Comparison of ENCODE assay signal across 18 cellular contexts in the genomic region with DNA sequence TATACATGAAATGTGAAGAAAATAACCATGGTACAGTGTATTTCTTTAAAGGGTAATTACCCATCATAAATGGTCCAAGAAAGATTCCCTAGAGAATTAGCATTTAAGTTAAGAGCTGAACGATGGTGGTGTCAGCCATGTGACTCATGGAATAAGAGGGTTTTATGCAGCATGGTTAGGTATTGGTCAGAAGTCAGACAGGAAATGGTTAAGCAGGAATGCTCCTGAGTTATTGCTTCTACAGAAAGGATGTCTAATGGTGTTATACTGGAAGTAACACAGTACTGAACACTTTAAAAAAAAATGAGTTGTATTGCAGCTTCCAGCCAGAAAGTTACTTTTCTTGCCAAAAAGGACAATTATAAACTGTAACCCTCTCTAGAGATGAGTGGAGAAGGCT.
DNase-seq lines count a peak whose midpoint lies in the region; ATAC-seq and TF ChIP-seq lines count a peak whose summit lies in the region.
"Had no signal": no experiment of that assay in that cellular context is flagged by ENCODE, and none has a peak within 500 bp of the region (broad histone marks: within the 10 kb centered on the region; RNA-seq: fewer than 3 reads in every experiment).

No MANE protein-coding gene starts in this region.

- H2BK120ac ChIP-seq in IMR-90 (ENCODE audit: low read depth, low read length), result no peak overlapping the region

- H4K91ac ChIP-seq in IMR-90 (ENCODE audit: insufficient read depth, low read depth, low read length), result no peak overlapping the region

- H3K4me3 ChIP-seq in IMR-90 (ENCODE audit: insufficient read depth, low read depth, low read length) (no peak overlapping the region), brain microvascular endothelial cell (ENCODE audit: low read depth, low read length) (no peak overlapping the region), thyroid gland (replicated peaks in 1 of 3) (no peak overlapping the region)
- H3K4me3 ChIP-seq: heart left ventricle, left lung had no signal

- in situ Hi-C loops in IMR-90 (cut with MboI; ENCODE audit: low sequenced_read_pairs) (no loop called here), brain microvascular endothelial cell (cut with HindIII; ENCODE audit: low pct_ligation_motif_present, low sequenced_read_pairs) (no loop called here)

- no peak overlapping the region for H3K23ac ChIP-seq in IMR-90 (ENCODE audit: low read depth, low read length)

- H3K9me3 ChIP-seq in IMR-90 (ENCODE audit: control insufficient read depth, insufficient read depth, low read length) (no peaks in the 10 kb centered on the region), thyroid gland (no peaks in the 10 kb centered on the region)
- H3K9me3 ChIP-seq: heart left ventricle, left lung had no signal

- H3K27ac ChIP-seq in IMR-90 (ENCODE audit: insufficient read depth, low read length) (no peak overlapping the region), brain microvascular endothelial cell (no peak overlapping the region), thyroid gland (no peak overlapping the region)
- H3K27ac ChIP-seq: heart left ventricle, left lung had no signal

- TF ChIP-seq CTCF in IMR-90 (conservative IDR thresholded peaks at IDR 0.05; ENCODE audit: low read depth, low read length) (no peak), brain microvascular endothelial cell (IDR thresholded peaks at IDR 0.05; ENCODE audit: low read depth, low read length, missing control alignments) (no peak), thyroid gland (IDR thresholded peaks at IDR 0.05) (no peak)

- DNase-seq in AG08396 (ENCODE audit: low spot score) (peak; percentile 13), IMR-90 (peak; percentile 84), brain microvascular endothelial cell (peak; percentile 40), kidney glomerular epithelial cell (lab: John Stamatoyannopoulos, UW) (peak; percentile 56), MV-4-11 (lab: John Stamatoyannopoulos, UW) (no peak), thyroid gland (no peak), DMS 273 (lab: John Stamatoyannopoulos, UW; ENCODE audit: unreplicated experiment) (no peak)
- DNase-seq: activated CD4-positive, alpha-beta memory T cell treated with anti-CD3 and anti-CD28 coated beads for 36 hours; anterior cingulate cortex; CD4-positive, alpha-beta T cell; H7; heart left ventricle; Kasumi-1; left lung; NCI-H1694; SIG-M5; trophoblast cell had no signal

- CTCF ChIA-PET in IMR-90 (lab: Yijun Ruan, JAX), result no interaction called here

- no peak overlapping the region for H3K9ac ChIP-seq in IMR-90 (ENCODE audit: low read depth, low read length)

- no peak overlapping the region for H2BK15ac ChIP-seq in IMR-90 (ENCODE audit: low read depth, low read length)

- ATAC-seq in IMR-90 (ENCODE audit: low read depth) (peak; percentile 49; the same call in 1 of the 2 replicates), GM21529 (IDR thresholded peaks at IDR 0.05; ENCODE audit: unreplicated experiment) (no peak)
- ATAC-seq: heart left ventricle, left lung had no signal

- TF ChIP-seq POLR2A in IMR-90 (IDR thresholded peaks at IDR 0.05; ENCODE audit: low read depth, low read length) (no peak), thyroid gland (IDR thresholded peaks at IDR 0.05) (no peak)

- no peak overlapping the region for H3K14ac ChIP-seq in IMR-90 (replicated peaks; ENCODE audit: low read depth, low read length)

- POLR2A ChIA-PET in IMR-90 (lab: Charles Lee; ENCODE audit: unreplicated experiment), result no interaction called here

- H3K56ac ChIP-seq in IMR-90 (ENCODE audit: extremely low read depth, insufficient read depth, low read length), result no peak overlapping the region

- no peak for TF ChIP-seq RAD21 in IMR-90 (IDR thresholded peaks at IDR 0.05; ENCODE audit: low read length)

- H2AFZ ChIP-seq in IMR-90 (replicated peaks; ENCODE audit: low read length, poor library complexity), result no peak overlapping the region

- H3K36me3 ChIP-seq in IMR-90 (ENCODE audit: control insufficient read depth, insufficient read depth, low read length) (no peaks in the 10 kb centered on the region), brain microvascular endothelial cell (replicated peaks) (no peaks in the 10 kb centered on the region), thyroid gland (no peaks in the 10 kb centered on the region)
- H3K36me3 ChIP-seq: heart left ventricle, left lung had no signal

- no TSS peak for BruUV-seq in IMR-90 (replicated peaks; lab: Mats Ljungman, UMichigan)

- H3K27me3 ChIP-seq in IMR-90 (ENCODE audit: control insufficient read depth, insufficient read depth, low read length) (no peaks in the 10 kb centered on the region), brain microvascular endothelial cell (replicated peaks) (no peaks in the 10 kb centered on the region), thyroid gland (no peaks in the 10 kb centered on the region)
- H3K27me3 ChIP-seq: heart left ventricle, left lung had no signal

- H2AK5ac ChIP-seq in IMR-90 (ENCODE audit: low read depth, low read length), result no peak overlapping the region

- no peak overlapping the region for H2AK9ac ChIP-seq in IMR-90 (replicated peaks; ENCODE audit: low read depth, low read length, poor library complexity)

- dilution Hi-C loops in IMR-90 (cut with HindIII; ENCODE audit: low sequenced_read_pairs, unreplicated experiment), result no loop called here

- H3K9me1 ChIP-seq in IMR-90 (ENCODE audit: insufficient read depth, low read length), result no peaks in the 10 kb centered on the region

- intact Hi-C loops in IMR-90 (cut with micrococcal nuclease), result no loop called here
- intact Hi-C loops in thyroid gland (cut with DNase I), result no loop called here

- H3K18ac ChIP-seq in IMR-90 (ENCODE audit: low read depth, low read length), result no peak overlapping the region

- no peak overlapping the region for H2BK20ac ChIP-seq in IMR-90 (ENCODE audit: low read depth, low read length)

- H3K4me1 ChIP-seq in IMR-90 (ENCODE audit: control insufficient read depth, insufficient read depth, low read length) (peaks cover 2% of the 10 kb centered on the region; the same call in 1 of the 2 replicates), thyroid gland (no peaks in the 10 kb centered on the region)
- H3K4me1 ChIP-seq: heart left ventricle, left lung had no signal

- H4K20me1 ChIP-seq in IMR-90 (ENCODE audit: insufficient read depth, low read length), result no peaks in the 10 kb centered on the region

- H3K79me1 ChIP-seq in IMR-90 (ENCODE audit: low read depth in 1 of 2, low read length in 2 of 2), result no peaks in the 10 kb centered on the region

- no peak overlapping the region for H2BK5ac ChIP-seq in IMR-90 (ENCODE audit: low read depth, low read length, poor library complexity, severe bottlenecking)

- 0% methylated on average over 1 of the region's 1 CpG; no CpG with 5 or more reads in 1 of the 2 experiments for WGBS in IMR-90 (ENCODE audit: extremely low coverage in 2 of 2, insufficient read length in 1 of 2), 2 experiments
- WGBS in thyroid gland, 2 donors, result 46 to 54% methylated on average over 1 of the region's 1 CpG

- H3K4me2 ChIP-seq in IMR-90 (ENCODE audit: low read depth, low read length), result no peak overlapping the region

- H4K8ac ChIP-seq in IMR-90 (ENCODE audit: low read depth in 2 of 2, low read length in 2 of 2), result no peak overlapping the region

- H3K4ac ChIP-seq in IMR-90 (ENCODE audit: low read depth, low read length), result no peak overlapping the region

- no peak overlapping the region for H4K5ac ChIP-seq in IMR-90 (ENCODE audit: low read depth, low read length)

TF ChIP-seq in IMR-90, 13 proteins besides CTCF, POLR2A, EP300 and RAD21:
- no peak for TF ChIP-seq MXI1 (IDR thresholded peaks at IDR 0.05; ENCODE audit: borderline replicate concordance, low read depth, low read length)
- TF ChIP-seq RCOR1 (IDR thresholded peaks at IDR 0.05; ENCODE audit: insufficient replicate concordance, low read length), result no peak
- TF ChIP-seq NFE2L2 (IDR thresholded peaks at IDR 0.05; ENCODE audit: low read depth, low read length), result no peak
- TF ChIP-seq FOS (IDR thresholded peaks at IDR 0.05; ENCODE audit: low read depth, low read length), result no peak
- TF ChIP-seq MAFK (IDR thresholded peaks at IDR 0.05; ENCODE audit: low read depth, low read length), result no peak
- TF ChIP-seq SMC3 (IDR thresholded peaks at IDR 0.05; ENCODE audit: low read depth, low read length), result no peak
- TF ChIP-seq, protein P1, sequence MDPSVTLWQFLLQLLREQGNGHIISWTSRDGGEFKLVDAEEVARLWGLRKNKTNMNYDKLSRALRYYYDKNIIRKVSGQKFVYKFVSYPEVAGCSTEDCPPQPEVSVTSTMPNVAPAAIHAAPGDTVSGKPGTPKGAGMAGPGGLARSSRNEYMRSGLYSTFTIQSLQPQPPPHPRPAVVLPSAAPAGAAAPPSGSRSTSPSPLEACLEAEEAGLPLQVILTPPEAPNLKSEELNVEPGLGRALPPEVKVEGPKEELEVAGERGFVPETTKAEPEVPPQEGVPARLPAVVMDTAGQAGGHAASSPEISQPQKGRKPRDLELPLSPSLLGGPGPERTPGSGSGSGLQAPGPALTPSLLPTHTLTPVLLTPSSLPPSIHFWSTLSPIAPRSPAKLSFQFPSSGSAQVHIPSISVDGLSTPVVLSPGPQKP (IDR thresholded peaks at IDR 0.05; ENCODE audit: borderline replicate concordance, low read depth, low read length), result no peak
- no peak for TF ChIP-seq CEBPB (IDR thresholded peaks at IDR 0.05; ENCODE audit: low read depth, low read length)
- TF ChIP-seq MAZ (IDR thresholded peaks at IDR 0.05; ENCODE audit: borderline replicate concordance, low read depth, low read length), result no peak
- TF ChIP-seq CHD1 (IDR thresholded peaks at IDR 0.05; ENCODE audit: low read depth, low read length), result no peak
- TF ChIP-seq RFX5 (IDR thresholded peaks at IDR 0.05; ENCODE audit: low read depth, low read length), result no peak
- TF ChIP-seq, protein P2, sequence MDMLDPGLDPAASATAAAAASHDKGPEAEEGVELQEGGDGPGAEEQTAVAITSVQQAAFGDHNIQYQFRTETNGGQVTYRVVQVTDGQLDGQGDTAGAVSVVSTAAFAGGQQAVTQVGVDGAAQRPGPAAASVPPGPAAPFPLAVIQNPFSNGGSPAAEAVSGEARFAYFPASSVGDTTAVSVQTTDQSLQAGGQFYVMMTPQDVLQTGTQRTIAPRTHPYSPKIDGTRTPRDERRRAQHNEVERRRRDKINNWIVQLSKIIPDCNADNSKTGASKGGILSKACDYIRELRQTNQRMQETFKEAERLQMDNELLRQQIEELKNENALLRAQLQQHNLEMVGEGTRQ (IDR thresholded peaks at IDR 0.05; ENCODE audit: low read depth, low read length), result no peak
- no peak for TF ChIP-seq BHLHE40 (IDR thresholded peaks at IDR 0.05; ENCODE audit: low read depth, low read length)
TF ChIP-seq in IMR-90: peak in this region for 0.

Comparison
In these comparisons a context has a peak if more than half of its experiments do, and no peak if none do; other contexts are left out.
1. DNase-seq: peak in AG08396 (single experiment), IMR-90 (single experiment), brain microvascular endothelial cell (single experiment) and kidney glomerular epithelial cell (single experiment); none in MV-4-11 (single experiment), thyroid gland (0 of 2) and DMS 273 (single experiment).